Comparison of ENCODE assay signal across 12 cellular contexts in the genomic region with DNA sequence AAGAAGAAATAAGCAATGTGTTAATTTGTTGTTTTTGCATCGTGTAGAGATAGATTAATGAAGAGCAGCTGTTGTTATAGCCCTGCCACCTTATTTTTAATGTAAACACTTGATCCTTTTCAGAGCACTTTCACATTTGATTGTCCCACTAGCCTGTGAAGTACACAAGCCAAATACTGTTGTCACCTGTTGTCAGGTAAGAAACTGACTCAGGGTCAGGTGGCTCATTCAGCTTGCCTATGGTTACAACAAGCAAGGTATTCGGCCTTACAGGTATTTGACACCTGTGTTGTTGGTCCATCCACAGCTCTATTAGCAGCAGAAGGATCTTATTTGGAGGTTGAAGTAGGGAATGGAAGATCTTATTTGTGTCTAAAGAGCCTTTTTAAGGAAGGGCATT.
A peak's percentile ranks its signal among the peaks of the same experiment; 100 is the strongest.
DNase-seq lines count a peak whose midpoint lies in the region; ATAC-seq and TF ChIP-seq lines count a peak whose summit lies in the region.
"Had no signal": no experiment of that assay in that cellular context is flagged by ENCODE, and none has a peak within 500 bp of the region (broad histone marks: within the 10 kb centered on the region; RNA-seq: fewer than 3 reads in every experiment).

No MANE protein-coding gene starts in this region.

- no peaks in the 10 kb centered on the region for H3K9me3 Mint-ChIP-seq in endothelial cell (ENCODE audit: unreplicated experiment)
- H3K9me3 Mint-ChIP-seq: H9 had no signal

- no peak overlapping the region for H3K4me3 ChIP-seq in PC-9
- H3K4me3 ChIP-seq: BLaER1 had no signal

- H3K9me2 ChIP-seq in PC-9 (ENCODE audit: insufficient read depth), result no peaks in the 10 kb centered on the region

- H3K36me3 ChIP-seq in PC-9 (ENCODE audit: low read depth), result peaks cover 11% of the 10 kb centered on the region; the same call in 1 of the 2 replicates

- intact Hi-C loops in PC-9 (cut with micrococcal nuclease; ENCODE audit: unreplicated experiment), result no loop called here

- BruUV-seq in PC-9 (replicated peaks; lab: Mats Ljungman, UMichigan), result no TSS peak

- POLR2A ChIA-PET in PC-9 (lab: Charles Lee; ENCODE audit: unreplicated experiment), result interaction anchor here (0.6 kb wide), 2 partner anchors 9 to 31 kb away, joined by 3 to 6 read pairs; no protein-coding TSS in a partner anchor

- H3K4me2 ChIP-seq in PC-9, result 0 out of 2 replicates have a peak overlapping the region, but pooled peaks have one; percentile 3
- H3K4me2 ChIP-seq: BLaER1 had no signal

- H3K79me2 ChIP-seq in PC-9 (ENCODE audit: low read depth), result no peaks in the 10 kb centered on the region

- no peaks in the 10 kb centered on the region for H4K20me1 ChIP-seq in PC-9 (ENCODE audit: insufficient read depth)
- H4K20me1 ChIP-seq: BLaER1 had no signal

- H3K27me3 ChIP-seq in PC-9 (ENCODE audit: insufficient read depth, low read depth), result no peaks in the 10 kb centered on the region
- H3K27me3 ChIP-seq: BLaER1 had no signal

- H3F3A ChIP-seq in PC-9 (ENCODE audit: insufficient read depth, low read depth), result peaks cover 58% of the 10 kb centered on the region

- DNase-seq in DMS53 treated with DMSO at 0.1 percent for 48 hours (lab: John Stamatoyannopoulos, UW; ENCODE audit: unreplicated experiment), result peak; percentile 70
- no peak for DNase-seq in PC-9
- no peak for DNase-seq in endothelial cell (ENCODE audit: low spot score)
- no peak for DNase-seq in activated effector memory CD4-positive, alpha-beta T cell treated with Interleukin-2 at 50 U/mL for 16 hours
- DNase-seq in HK-2 (ENCODE audit: unreplicated experiment), result no peak
- no peak for DNase-seq in left lobe of liver (ENCODE audit: low spot score)
- DNase-seq: H9, mesendoderm had no signal

- H2AFZ ChIP-seq in PC-9, result no peak overlapping the region

- ATAC-seq in GM19397 (IDR thresholded peaks at IDR 0.05; ENCODE audit: unreplicated experiment) (peak; percentile 28), HG03280 (IDR thresholded peaks at IDR 0.05; ENCODE audit: unreplicated experiment) (peak; percentile 43), left lobe of liver (no peak)
- ATAC-seq: sciatic nerve had no signal

- H3K4me1 ChIP-seq in PC-9 (replicated peaks; ENCODE audit: insufficient read depth), result peaks cover 79% of the 10 kb centered on the region

- H3K4me1 Mint-ChIP-seq in endothelial cell (ENCODE audit: unreplicated experiment), result peaks cover 8% of the 10 kb centered on the region

- H3K9me3 ChIP-seq in PC-9 (ENCODE audit: insufficient read depth, low read depth), result no peaks in the 10 kb centered on the region
- H3K9me3 ChIP-seq: BLaER1 had no signal

- peaks cover 4% of the 10 kb centered on the region for H3K27me3 Mint-ChIP-seq in endothelial cell (ENCODE audit: unreplicated experiment)

- H3K27ac ChIP-seq in PC-9, result peak overlapping the region; percentile 82
- H3K27ac ChIP-seq: BLaER1 had no signal

- H3K4me3 Mint-ChIP-seq in endothelial cell (ENCODE audit: unreplicated experiment), result no peak overlapping the region
- H3K4me3 Mint-ChIP-seq: H9 had no signal

- TF ChIP-seq CTCF in PC-9 (conservative IDR thresholded peaks at IDR 0.05) (no peak), endothelial cell (IDR thresholded peaks at IDR 0.05; ENCODE audit: unreplicated experiment) (no peak)

- CTCF ChIA-PET in PC-9 (lab: Charles Lee), result no interaction called here

- peaks cover 48% of the 10 kb centered on the region for H3K36me3 Mint-ChIP-seq in endothelial cell (ENCODE audit: low read depth, unreplicated experiment)

- no peak overlapping the region for H3K27ac Mint-ChIP-seq in endothelial cell (ENCODE audit: unreplicated experiment)
